Comparison of ENCODE assay signal across 10 cellular contexts in the genomic region with DNA sequence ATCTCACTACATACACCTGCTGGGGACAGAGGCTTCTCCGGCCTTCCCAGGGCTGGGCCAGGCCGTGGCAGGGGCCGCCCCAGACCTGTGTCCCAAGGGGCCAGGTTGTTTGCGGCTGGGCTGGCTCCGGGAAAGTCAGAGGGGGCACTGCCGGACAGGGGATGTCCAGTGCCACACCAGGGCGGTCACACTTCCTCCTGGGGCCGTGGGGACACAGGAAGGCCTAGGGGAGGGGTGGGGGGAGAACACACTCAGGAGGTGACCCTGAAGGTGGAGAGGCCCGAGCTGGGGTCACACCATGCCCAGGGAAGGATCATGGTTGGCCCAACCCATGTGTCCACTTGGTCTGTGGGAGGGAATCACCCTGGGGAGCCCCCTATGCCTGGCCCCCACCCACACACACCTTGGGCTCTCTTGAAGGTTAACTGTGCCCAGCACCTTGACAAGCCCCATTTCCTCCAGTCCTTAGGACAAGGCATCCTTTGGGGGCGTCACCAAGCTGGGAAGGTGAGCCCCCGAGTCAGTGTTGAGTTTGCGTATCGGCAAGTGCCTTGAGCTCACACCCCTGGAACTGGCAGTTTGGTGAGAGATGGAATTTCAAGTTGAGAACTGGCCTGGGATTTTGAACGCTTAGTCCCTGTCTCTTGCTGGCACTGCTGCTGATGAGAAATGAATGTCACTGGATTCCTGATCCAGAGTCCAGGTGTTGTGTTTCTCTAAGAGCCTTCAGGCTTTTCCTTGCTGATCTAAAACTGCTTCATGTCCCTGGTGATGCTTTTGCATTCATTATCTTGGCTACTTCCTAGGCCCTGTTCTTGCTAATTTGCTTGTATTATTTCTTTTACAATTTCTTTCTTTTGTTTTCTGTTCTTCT. TPM values are rescaled to one million over a fixed set of nuclear protein-coding genes. Genes with fewer than 3 reads are reported as not detected.
DNase-seq lines count a peak whose midpoint lies in the region; ATAC-seq and TF ChIP-seq lines count a peak whose summit lies in the region.
"Had no signal": no experiment of that assay in that cellular context is flagged by ENCODE, and none has a peak within 500 bp of the region (broad histone marks: within the 10 kb centered on the region; RNA-seq: fewer than 3 reads in every experiment).

No MANE protein-coding gene starts in this region.

- no peak overlapping the region for H3K27ac ChIP-seq in CD4-positive, alpha-beta T cell (ENCODE audit: low read depth, low read length)
- H3K27ac ChIP-seq in HCT116 (ENCODE audit: low read depth, low read length): peak overlapping the region; percentile 98
- H3K27ac ChIP-seq in naive thymus-derived CD4-positive, alpha-beta T cell (ENCODE audit: low read depth, low read length): no peak overlapping the region

- CTCF ChIA-PET in CD4-positive, alpha-beta T cell (lab: Charles Lee): interaction anchor here (1.0 to 2.2 kb wide), 3 partner anchors 29 to 81 kb away, joined by 5 to 24 read pairs (median 18); a partner anchor contains a TSS
- CTCF ChIA-PET in HCT116 (lab: Charles Lee) (no interaction called here), MCF 10A (lab: Yijun Ruan, JAX) (interaction anchor here (0.6 to 1.7 kb wide), 2 partner anchors 81 to 115 kb away, joined by 4 read pairs; no protein-coding TSS in a partner anchor)
- CTCF ChIA-PET in naive thymus-derived CD4-positive, alpha-beta T cell (lab: Charles Lee): interaction anchor here (0.6 to 2.7 kb wide), 4 partner anchors 30 to 934 kb away, joined by 4 to 18 read pairs (median 6); a partner anchor contains a TSS

- peaks cover 34 to 60% of the 10 kb centered on the region in 2 experiments for H3K4me1 ChIP-seq in HCT116 (ENCODE audit: control insufficient read depth in 1 of 2, insufficient read depth in 2 of 2, low read length in 2 of 2)
- H3K4me1 ChIP-seq in naive thymus-derived CD4-positive, alpha-beta T cell (ENCODE audit: control insufficient read depth in 2 of 2, insufficient read depth in 2 of 2, low read length in 2 of 2): peaks cover 0 to 28% of the 10 kb centered on the region in 2 donors

- no peaks in the 10 kb centered on the region for H3K36me3 ChIP-seq in HCT116 (ENCODE audit: control insufficient read depth in 1 of 2, insufficient read depth in 2 of 2, low read length in 2 of 2)
- no peaks in the 10 kb centered on the region for H3K36me3 ChIP-seq in naive thymus-derived CD4-positive, alpha-beta T cell (ENCODE audit: control insufficient read depth in 2 of 3, insufficient read depth in 3 of 3, low read length in 3 of 3)

- no peaks in the 10 kb centered on the region for H3K9me3 ChIP-seq in CD4-positive, alpha-beta T cell (ENCODE audit: control insufficient read depth, low read length)
- H3K9me3 ChIP-seq in HCT116 (ENCODE audit: control insufficient read depth in 1 of 2, insufficient read depth in 1 of 2, low read depth in 1 of 2, low read length in 2 of 2): no peaks in the 10 kb centered on the region
- no peaks in the 10 kb centered on the region for H3K9me3 ChIP-seq in naive thymus-derived CD4-positive, alpha-beta T cell (ENCODE audit: control insufficient read depth in 2 of 3, low read length in 3 of 3)

- TF ChIP-seq CTCF in CD4-positive, alpha-beta T cell (IDR thresholded peaks at IDR 0.05): no peak
- TF ChIP-seq CTCF in HCT116 (IDR thresholded peaks at IDR 0.05 in 2 of 3, conservative IDR thresholded peaks at IDR 0.05 in 1 of 3; ENCODE audit: borderline replicate concordance in 1 of 3, insufficient read depth in 1 of 3, low read depth in 2 of 3, low read length in 2 of 3) (no peak), MCF 10A (IDR thresholded peaks at IDR 0.05; ENCODE audit: unreplicated experiment) (no peak)

- H3K9ac ChIP-seq in HCT116 (ENCODE audit: low read length): peak overlapping the region; percentile 94

- POLR2A ChIA-PET in CD4-positive, alpha-beta T cell (lab: Charles Lee): interaction anchor here (2.6 to 2.7 kb wide), 2 partner anchors 11 to 32 kb away, joined by 15 to 27 read pairs; a partner anchor contains a TSS
- POLR2A ChIA-PET in HCT116 (lab: Charles Lee) (interaction anchor here (0.6 to 3.1 kb wide), 2 partner anchors 10 to 12 kb away, joined by 5 to 42 read pairs; no protein-coding TSS in a partner anchor), MCF 10A (lab: Yijun Ruan, JAX) (interaction anchor here (0.8 to 2.4 kb wide), 3 partner anchors 11 to 32 kb away, joined by 3 to 14 read pairs (median 14); a partner anchor contains a TSS)
- POLR2A ChIA-PET in naive thymus-derived CD4-positive, alpha-beta T cell (lab: Charles Lee): interaction anchor here (0.5 to 3.5 kb wide), 3 partner anchors 10 to 32 kb away, joined by 3 to 27 read pairs (median 9); a partner anchor contains a TSS

- H4K20me1 ChIP-seq in HCT116 (ENCODE audit: insufficient read depth): no peaks in the 10 kb centered on the region

- H3K4me3 Mint-ChIP-seq in CD4-positive, alpha-beta T cell: peak overlapping the region; percentile 46
- peak overlapping the region; percentile 49 for H3K4me3 Mint-ChIP-seq in MCF 10A (ENCODE audit: unreplicated experiment)
- H3K4me3 Mint-ChIP-seq in naive thymus-derived CD4-positive, alpha-beta T cell: peak overlapping the region in 6 of 10 donors; percentile 28 to 84 (median 46)

- RAD21 ChIA-PET in HCT116 (lab: Charles Lee; ENCODE audit: low non-redundant PET in 1 of 2, low total read pairs in 2 of 2, uncharacterized antibody in 2 of 2, unreplicated experiment in 2 of 2): no interaction called here

- no TSS peak for BruUV-seq in HCT116 (replicated peaks; lab: Mats Ljungman, UMichigan)
- BruUV-seq in MCF 10A (replicated peaks; lab: Mats Ljungman, UMichigan): no TSS peak

- H3K4me1 Mint-ChIP-seq in CD4-positive, alpha-beta T cell (ENCODE audit: low read depth): peaks cover 22% of the 10 kb centered on the region
- no peaks in the 10 kb centered on the region for H3K4me1 Mint-ChIP-seq in MCF 10A (ENCODE audit: insufficient read depth, unreplicated experiment)
- H3K4me1 Mint-ChIP-seq in naive thymus-derived CD4-positive, alpha-beta T cell: peaks cover 5 to 26% (median 21%) of the 10 kb centered on the region in 7 donors

- no peaks in the 10 kb centered on the region for H3K36me3 Mint-ChIP-seq in CD4-positive, alpha-beta T cell (ENCODE audit: low read depth)
- H3K36me3 Mint-ChIP-seq in MCF 10A (ENCODE audit: insufficient read depth, unreplicated experiment): peaks cover 7% of the 10 kb centered on the region
- peaks cover 0 to 4% (median 0%) of the 10 kb centered on the region in 5 donors for H3K36me3 Mint-ChIP-seq in naive thymus-derived CD4-positive, alpha-beta T cell

- peaks cover 15% of the 10 kb centered on the region for H3K27me3 ChIP-seq in CD4-positive, alpha-beta T cell (ENCODE audit: control insufficient read depth, insufficient read depth, low read length)
- H3K27me3 ChIP-seq in HCT116 (ENCODE audit: insufficient read depth, low read length): no peaks in the 10 kb centered on the region
- no peaks in the 10 kb centered on the region for H3K27me3 ChIP-seq in naive thymus-derived CD4-positive, alpha-beta T cell (ENCODE audit: control insufficient read depth in 2 of 2, insufficient read depth in 2 of 2, low read length in 2 of 2)

- peak overlapping the region; percentile 47 for H3K27ac Mint-ChIP-seq in CD4-positive, alpha-beta T cell
- H3K27ac Mint-ChIP-seq in MCF 10A (ENCODE audit: low read depth, unreplicated experiment): peak overlapping the region; percentile 42
- peak overlapping the region in 3 of 9 donors; percentile 1 to 44 (median 15) for H3K27ac Mint-ChIP-seq in naive thymus-derived CD4-positive, alpha-beta T cell

- no peaks in the 10 kb centered on the region for H3K9me3 Mint-ChIP-seq in CD4-positive, alpha-beta T cell
- no peaks in the 10 kb centered on the region for H3K9me3 Mint-ChIP-seq in MCF 10A (ENCODE audit: unreplicated experiment)
- no peaks in the 10 kb centered on the region for H3K9me3 Mint-ChIP-seq in naive thymus-derived CD4-positive, alpha-beta T cell

- intact Hi-C loops in CD4-positive, alpha-beta T cell (cut with DNase I, micrococcal nuclease): loop anchor here in 1 of 2 experiments (1.0 kb wide), 1 partner anchor 81 kb away; no protein-coding TSS in a partner anchor
- intact Hi-C loops in HCT116 (cut with micrococcal nuclease) (no loop called here), MCF 10A (cut with micrococcal nuclease) (no loop called here)
- intact Hi-C loops in naive thymus-derived CD4-positive, alpha-beta T cell (cut with micrococcal nuclease): no loop called here

- no peak for TF ChIP-seq RAD21 in HCT116 (IDR thresholded peaks at IDR 0.05; ENCODE audit: low read depth)

- TF ChIP-seq POLR2A in HCT116 (IDR thresholded peaks at IDR 0.05; ENCODE audit: borderline replicate concordance, extremely low read depth, insufficient read depth, insufficient read length): no peak

- H3K4me3 ChIP-seq in HCT116 (replicated peaks in 1 of 2; ENCODE audit: low read depth in 1 of 2, low read length in 2 of 2): peak overlapping the region; percentile 56 to 77
- peak overlapping the region; percentile 51 for H3K4me3 ChIP-seq in naive thymus-derived CD4-positive, alpha-beta T cell (ENCODE audit: low read length)

- H3K9me2 ChIP-seq in HCT116 (ENCODE audit: insufficient read depth): no peaks in the 10 kb centered on the region

- H2AFZ ChIP-seq in HCT116 (ENCODE audit: low read depth, low read length, poor library complexity, severe bottlenecking): no peak overlapping the region

- DNase-seq in CD4-positive, alpha-beta T cell: no peak
- DNase-seq in HCT116 (ENCODE audit: low read depth, low spot score): no peak
- DNase-seq in MCF 10A (ENCODE audit: unreplicated experiment): no peak
- no peak for DNase-seq in naive thymus-derived CD4-positive, alpha-beta T cell
- DNase-seq in superior temporal gyrus (ENCODE audit: extremely low spot score): no peak
- no peak for DNase-seq in NAMALWA (ENCODE audit: low spot score)
- no peak for DNase-seq in NCI-H187 (lab: John Stamatoyannopoulos, UW)
- DNase-seq: occipital lobe had no signal

- peaks cover 27% of the 10 kb centered on the region for H3K79me2 ChIP-seq in HCT116 (ENCODE audit: insufficient read depth, low read length)

- no peak for ATAC-seq in CD4-positive, alpha-beta T cell (ENCODE audit: poor library complexity)
- ATAC-seq in HCT116 (peak; percentile 8), GM21529 (IDR thresholded peaks at IDR 0.05; ENCODE audit: unreplicated experiment) (no peak)
- ATAC-seq in naive thymus-derived CD4-positive, alpha-beta T cell: no peak

- no peaks in the 10 kb centered on the region for H3K27me3 Mint-ChIP-seq in CD4-positive, alpha-beta T cell
- H3K27me3 Mint-ChIP-seq in MCF 10A (ENCODE audit: insufficient read depth, unreplicated experiment): no peaks in the 10 kb centered on the region
- H3K27me3 Mint-ChIP-seq in naive thymus-derived CD4-positive, alpha-beta T cell: peaks cover 0 to 22% (median 0%) of the 10 kb centered on the region in 5 donors

- H3K4me2 ChIP-seq in HCT116 (ENCODE audit: low read length): peak overlapping the region; percentile 100

RNA-seq across cellular contexts. Expression of a gene that starts 7.7 kb away (rescaled TPM):
- total RNA-seq in CD4-positive, alpha-beta T cell: 1,000 to 10,000 TPM; 1,296 to 1,318 TPM
- total RNA-seq in HCT116 (2021; ENCODE audit: unreplicated experiment) (6,223 TPM), MCF 10A (2022) (1,056 and 1,461 TPM in 2 replicates)
- polyA plus RNA-seq in HCT116 (2012): 6,644 and 8,513 TPM in 2 replicates
- total RNA-seq in naive thymus-derived CD4-positive, alpha-beta T cell: 1,000 to 10,000 TPM in 4 of 5 experiments, 100 to 1,000 TPM in 1; 971 to 4,639 (median 1,185) TPM
- 1,000 to 10,000 TPM; 1,098 to 1,433 TPM for polyA plus RNA-seq in naive thymus-derived CD4-positive, alpha-beta T cell

RNA-seq across cellular contexts. Expression of a gene that starts 7.9 kb away (rescaled TPM):
- 1 to 10 TPM; 1.0 to 1.1 TPM for total RNA-seq in CD4-positive, alpha-beta T cell
- total RNA-seq in HCT116 (2021; ENCODE audit: unreplicated experiment) (10.1 TPM), MCF 10A (2022) (0.37 TPM in 1 of 2 replicates, not detected in the other)
- 5.9 and 6.4 TPM in 2 replicates for polyA plus RNA-seq in HCT116 (2012)
- total RNA-seq in naive thymus-derived CD4-positive, alpha-beta T cell: 1 to 10 TPM in 2 of 5 experiments, under 1 TPM in 3; 0.56 to 1.6 (median 0.70) TPM
- polyA plus RNA-seq in naive thymus-derived CD4-positive, alpha-beta T cell: not detected
- total RNA-seq: RPMI7951 had no signal

RNA-seq across cellular contexts. Expression of a gene that starts 31.9 kb away (rescaled TPM):
- total RNA-seq in CD4-positive, alpha-beta T cell: 10 to 100 TPM; 18.7 to 19.7 TPM
- total RNA-seq in HCT116 (2021; ENCODE audit: unreplicated experiment) (53.4 TPM), MCF 10A (2022) (23.4 and 32.5 TPM in 2 replicates)
- polyA plus RNA-seq in HCT116 (2012): 21.7 and 21.8 TPM in 2 replicates
- total RNA-seq in naive thymus-derived CD4-positive, alpha-beta T cell: 10 to 100 TPM; 28.8 to 57.0 (median 43.6) TPM
- polyA plus RNA-seq in naive thymus-derived CD4-positive, alpha-beta T cell: 10 to 100 TPM in 1 of 2 donors, 1 to 10 TPM in 1; 9.0 to 20.1 TPM
